ENCODE assay signal across 19 cellular contexts in the genomic region with DNA sequence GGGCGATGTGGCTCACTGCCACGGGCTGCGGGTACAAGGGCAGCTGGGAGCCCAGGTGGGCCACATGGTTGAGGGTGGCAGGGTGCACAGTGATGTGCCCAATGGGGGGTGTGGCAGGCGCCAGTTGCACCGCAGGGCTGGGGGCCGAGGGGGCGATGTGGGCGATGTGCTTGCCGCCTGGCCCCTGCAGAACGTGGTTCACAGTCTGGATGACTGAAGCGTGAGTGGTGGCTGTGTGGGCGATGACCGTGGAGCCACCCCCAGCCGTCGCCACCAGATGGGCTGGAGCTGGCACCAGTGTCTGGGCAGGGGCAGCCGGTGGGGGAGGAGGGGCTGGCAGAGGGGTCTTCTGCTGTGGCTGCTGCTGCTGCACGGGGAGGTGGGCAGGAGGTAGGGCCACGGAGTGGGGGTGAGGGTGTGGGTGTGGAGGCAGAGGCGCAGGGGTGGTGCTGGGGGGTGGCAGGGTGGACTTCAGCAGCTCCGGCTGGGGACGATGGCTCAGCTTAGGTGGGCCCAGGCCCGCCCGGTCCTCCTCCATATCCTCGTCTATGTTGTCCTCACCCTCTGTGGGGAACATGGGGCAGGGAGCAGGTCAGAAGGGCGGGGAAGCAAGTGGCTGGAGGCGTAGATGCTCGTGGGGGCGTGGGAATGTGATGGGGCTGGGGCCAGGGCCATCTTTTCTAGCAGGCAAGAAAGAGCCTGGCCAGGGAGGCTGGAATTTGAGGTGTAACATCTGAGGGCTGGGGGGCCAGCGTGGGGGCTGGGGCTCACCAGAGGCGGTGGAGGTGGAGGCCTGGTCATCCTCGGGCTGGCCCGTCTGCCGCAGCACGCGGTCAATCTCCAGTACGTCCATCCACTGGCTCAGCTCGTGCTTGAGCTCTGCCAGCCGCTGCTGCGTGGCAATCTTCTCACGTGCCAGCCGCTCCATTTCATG. TPM values are rescaled to one million over a fixed set of nuclear protein-coding genes. Genes with fewer than 3 reads are reported as not detected.
DNase-seq lines count a peak whose midpoint lies in the region; ATAC-seq and TF ChIP-seq lines count a peak whose summit lies in the region.
"Had no signal": no experiment of that assay in that cellular context is flagged by ENCODE, and none has a peak within 500 bp of the region (broad histone marks: within the 10 kb centered on the region; RNA-seq: fewer than 3 reads in every experiment).

No MANE protein-coding gene starts in this region.

- H3K27ac Mint-ChIP-seq in neural crest cell (ENCODE audit: unreplicated experiment) (no peak overlapping the region), type B pancreatic cell (peak overlapping the region; percentile 74)

- no peak for TF ChIP-seq EP300 in SK-N-SH (IDR thresholded peaks at IDR 0.05; ENCODE audit: borderline replicate concordance in 1 of 2, low read depth in 1 of 2, low read length in 1 of 2)

- CTCF ChIA-PET in SK-N-SH (lab: Yijun Ruan, JAX) = interaction anchor here (2.1 to 26.4 kb wide), 2 partner anchors 22 to 34 kb away, joined by 8 to 654 read pairs; a partner anchor contains a TSS

- peaks cover 15% of the 10 kb centered on the region; the same call in 1 of the 2 replicates for H4K20me1 ChIP-seq in SK-N-SH (ENCODE audit: insufficient read depth)

- no peak overlapping the region for H2AFZ ChIP-seq in SK-N-SH (ENCODE audit: low read depth)

- H3K27me3 ChIP-seq in SK-N-SH (ENCODE audit: insufficient read depth) = no peaks in the 10 kb centered on the region
- H3K27me3 ChIP-seq in effector memory CD4-positive, alpha-beta T cell (replicated peaks; ENCODE audit: control insufficient read depth, insufficient read depth, low read length, poor library complexity, severe bottlenecking) = no peaks in the 10 kb centered on the region
- H3K27me3 ChIP-seq: Peyer's patch had no signal

- H3K4me2 ChIP-seq in SK-N-SH = no peak overlapping the region

- no peak overlapping the region for H3K4me3 ChIP-seq in SK-N-SH (ENCODE audit: low read depth in 2 of 2, low read length in 1 of 2)
- no peak overlapping the region for H3K4me3 ChIP-seq in effector memory CD4-positive, alpha-beta T cell (ENCODE audit: insufficient read depth, low read depth, low read length, poor library complexity, severe bottlenecking)
- H3K4me3 ChIP-seq: Peyer's patch had no signal

- H3K27ac ChIP-seq in SK-N-SH (ENCODE audit: low read depth in 2 of 2, low read length in 1 of 2) = no peak overlapping the region
- peak overlapping the region; percentile 39 for H3K27ac ChIP-seq in cingulate gyrus (ENCODE audit: low read depth, low read length)
- no peak overlapping the region for H3K27ac ChIP-seq in effector memory CD4-positive, alpha-beta T cell (ENCODE audit: insufficient read depth, low read length, poor library complexity, severe bottlenecking)
- H3K27ac ChIP-seq: 22Rv1 had no signal

- H3K4me1 ChIP-seq in SK-N-SH (ENCODE audit: control insufficient read depth in 1 of 2, insufficient read depth in 2 of 2, low read depth in 1 of 2, low read length in 1 of 2) = peaks cover 0 to 47% of the 10 kb centered on the region in 2 experiments; a peak in 1 of 4 replicates
- peaks cover 13% of the 10 kb centered on the region for H3K4me1 ChIP-seq in effector memory CD4-positive, alpha-beta T cell (ENCODE audit: control insufficient read depth, insufficient read depth, low read length, poor library complexity, severe bottlenecking)
- H3K4me1 ChIP-seq: Caco-2 had no signal

- TF ChIP-seq CTCF in SK-N-SH (IDR thresholded peaks at IDR 0.05) (no peak), neural crest cell (conservative IDR thresholded peaks at IDR 0.05) (no peak), type B pancreatic cell (conservative IDR thresholded peaks at IDR 0.05) (no peak)

- DNase-seq in SK-N-SH (peak; percentile 19), neural crest cell (ENCODE audit: low read depth, low spot score) (no peak), type B pancreatic cell (ENCODE audit: extremely low spot score, unreplicated experiment) (no peak)
- DNase-seq in stimulated activated naive CD4-positive, alpha-beta T cell treated with Interleukin-2 at 50 U/mL for 16 hours (lab: John Stamatoyannopoulos, UW) = no peak
- DNase-seq in effector memory CD4-positive, alpha-beta T cell = no peak
- DNase-seq: Caco-2; CD4-positive, alpha-beta T cell; H9; KBM-7; NCI-H1105 treated with DMSO at 0.1 percent for 48 hours; NCI-H1694 treated with DMSO at 0.1 percent for 48 hours; NCI-H748 treated with DMSO at 0.1 percent for 48 hours; NK-92 treated with Interleukin-12 subunit alpha and Interleukin-12 subunit beta, amount 100 ng/mL, for 24 hours had no signal

- TF ChIP-seq RAD21 in SK-N-SH (IDR thresholded peaks at IDR 0.05; ENCODE audit: low read length) = no peak

- H3K4me3 Mint-ChIP-seq in neural crest cell (peak overlapping the region; percentile 34), type B pancreatic cell (no peak overlapping the region)
- H3K4me3 Mint-ChIP-seq: H9 had no signal

- 96% methylated on average over 16 of the region's 41 CpGs for WGBS in SK-N-SH (ENCODE audit: low lambda C conversion rate)

- H3K9me3 Mint-ChIP-seq in neural crest cell (no peaks in the 10 kb centered on the region), type B pancreatic cell (no peaks in the 10 kb centered on the region)
- H3K9me3 Mint-ChIP-seq: CD4-positive, alpha-beta T cell; H9 had no signal

- peaks cover 25% of the 10 kb centered on the region for H3K79me2 ChIP-seq in SK-N-SH (ENCODE audit: insufficient read depth)

- H3K36me3 Mint-ChIP-seq in neural crest cell (ENCODE audit: low read depth) = peaks cover 7% of the 10 kb centered on the region
- peaks cover 3% of the 10 kb centered on the region for H3K36me3 Mint-ChIP-seq in type B pancreatic cell

- H3F3A ChIP-seq in SK-N-SH (replicated peaks; ENCODE audit: insufficient read depth) = peaks cover 10% of the 10 kb centered on the region

- ATAC-seq in SK-N-SH treated with all-trans-retinoic acid at 6 μM for 48 hours = no peak
- ATAC-seq in HG02610 (IDR thresholded peaks at IDR 0.05; ENCODE audit: unreplicated experiment) = no peak
- ATAC-seq: Right ventricle myocardium inferior had no signal

- no peaks in the 10 kb centered on the region for H3K9me2 ChIP-seq in SK-N-SH

- POLR2A ChIA-PET in SK-N-SH (lab: Yijun Ruan, JAX) = interaction anchor here (0.6 to 0.9 kb wide), 2 partner anchors 25 to 29 kb away, joined by 3 read pairs; no protein-coding TSS in a partner anchor

- H3K9me3 ChIP-seq in SK-N-SH = no peaks in the 10 kb centered on the region
- no peaks in the 10 kb centered on the region for H3K9me3 ChIP-seq in effector memory CD4-positive, alpha-beta T cell (ENCODE audit: control insufficient read depth, low read length)
- H3K9me3 ChIP-seq: Caco-2, Peyer's patch had no signal

- H3K27me3 Mint-ChIP-seq in neural crest cell (ENCODE audit: low read depth) (peaks cover 7% of the 10 kb centered on the region), type B pancreatic cell (no peaks in the 10 kb centered on the region)
- H3K27me3 Mint-ChIP-seq: CD4-positive, alpha-beta T cell had no signal

- H3K4me1 Mint-ChIP-seq in neural crest cell (peaks cover 65% of the 10 kb centered on the region), type B pancreatic cell (ENCODE audit: unreplicated experiment) (peaks cover 46% of the 10 kb centered on the region)

- H3K9ac ChIP-seq in SK-N-SH = no peak overlapping the region

- H3K36me3 ChIP-seq in SK-N-SH (replicated peaks in 1 of 2; ENCODE audit: control insufficient read depth in 1 of 2, insufficient read depth in 2 of 2, low read length in 1 of 2) = peaks cover 10 to 18% of the 10 kb centered on the region in 2 experiments
- peaks cover 12% of the 10 kb centered on the region for H3K36me3 ChIP-seq in effector memory CD4-positive, alpha-beta T cell (ENCODE audit: control insufficient read depth, insufficient read depth, low read length)

TF ChIP-seq in SK-N-SH, 30 proteins besides CTCF, POLR2A, EP300 and RAD21 (continues in another document):
- no peak for TF ChIP-seq FOXJ3 (CRISPR knock-in tag; IDR thresholded peaks at IDR 0.05)
- no peak for TF ChIP-seq JUND (IDR thresholded peaks at IDR 0.05)
- TF ChIP-seq TAF1 (IDR thresholded peaks at IDR 0.05; ENCODE audit: borderline replicate concordance, low read depth, low read length) = no peak
- no peak for TF ChIP-seq ELF1 (IDR thresholded peaks at IDR 0.05)
- TF ChIP-seq SMC3 (IDR thresholded peaks at IDR 0.05; ENCODE audit: low read depth, low read length) = no peak
- TF ChIP-seq CHD2 (IDR thresholded peaks at IDR 0.05; ENCODE audit: low read length, partially characterized antibody) = no peak

TF ChIP-seq in SK-N-SH treated with all-trans-retinoic acid at 6 μM for 48 hours, 23 proteins besides CTCF, POLR2A, EP300 and RAD21 (continues in another document):
- no peak for TF ChIP-seq BACH2 (CRISPR knock-in tag; IDR thresholded peaks at IDR 0.05; ENCODE audit: borderline replicate concordance)
- no peak for TF ChIP-seq ZFP30 (CRISPR knock-in tag; IDR thresholded peaks at IDR 0.05)
- TF ChIP-seq, protein P1, sequence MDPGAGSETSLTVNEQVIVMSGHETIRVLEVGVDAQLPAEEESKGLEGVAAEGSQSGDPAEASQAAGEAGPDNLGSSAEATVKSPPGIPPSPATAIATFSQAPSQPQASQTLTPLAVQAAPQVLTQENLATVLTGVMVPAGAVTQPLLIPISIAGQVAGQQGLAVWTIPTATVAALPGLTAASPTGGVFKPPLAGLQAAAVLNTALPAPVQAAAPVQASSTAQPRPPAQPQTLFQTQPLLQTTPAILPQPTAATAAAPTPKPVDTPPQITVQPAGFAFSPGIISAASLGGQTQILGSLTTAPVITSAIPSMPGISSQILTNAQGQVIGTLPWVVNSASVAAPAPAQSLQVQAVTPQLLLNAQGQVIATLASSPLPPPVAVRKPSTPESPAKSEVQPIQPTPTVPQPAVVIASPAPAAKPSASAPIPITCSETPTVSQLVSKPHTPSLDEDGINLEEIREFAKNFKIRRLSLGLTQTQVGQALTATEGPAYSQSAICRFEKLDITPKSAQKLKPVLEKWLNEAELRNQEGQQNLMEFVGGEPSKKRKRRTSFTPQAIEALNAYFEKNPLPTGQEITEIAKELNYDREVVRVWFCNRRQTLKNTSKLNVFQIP (CRISPR knock-in tag; IDR thresholded peaks at IDR 0.05; ENCODE audit: borderline replicate concordance, low read depth) = no peak
- TF ChIP-seq ZFP3 (CRISPR knock-in tag; IDR thresholded peaks at IDR 0.05) = no peak

RNA-seq across cellular contexts. Expression of a gene that starts 13.5 kb away (rescaled TPM):
- 7.1 and 7.4 TPM in 2 replicates for polyA plus RNA-seq in SK-N-SH (2012; rRNA removed)
- polyA plus RNA-seq in SK-N-SH (2012; cell fraction: cytosol; rRNA removed) = 3.2 and 4.4 TPM in 2 replicates
- 50.2 and 76.3 TPM in 2 replicates for polyA plus RNA-seq in SK-N-SH (2012; cell fraction: nucleus; rRNA removed)
- total RNA-seq in neural crest cell (24.7 and 26.9 TPM in 2 replicates), type B pancreatic cell (ENCODE audit: low replicate concordance) (26.9 and 32.9 TPM in 2 replicates)

RNA-seq across cellular contexts. Expression of a gene that starts 50.1 kb away (rescaled TPM):
- 85.9 and 98.6 TPM in 2 replicates for polyA plus RNA-seq in SK-N-SH (2012; rRNA removed)
- polyA plus RNA-seq in SK-N-SH (2012; cell fraction: cytosol; rRNA removed) = 18.0 and 30.4 TPM in 2 replicates
- polyA plus RNA-seq in SK-N-SH (2012; cell fraction: nucleus; rRNA removed) = 605 and 826 TPM in 2 replicates
- total RNA-seq in neural crest cell = 92.1 and 102 TPM in 2 replicates
- total RNA-seq in type B pancreatic cell (ENCODE audit: low replicate concordance) = 64.1 and 74.3 TPM in 2 replicates

RNA-seq across cellular contexts. Expression of a gene that starts 51.1 kb away (rescaled TPM):
- 26.7 and 29.0 TPM in 2 replicates for polyA plus RNA-seq in SK-N-SH (2012; rRNA removed)
- polyA plus RNA-seq in SK-N-SH (2012; cell fraction: cytosol; rRNA removed) = 26.0 and 27.0 TPM in 2 replicates
- polyA plus RNA-seq in SK-N-SH (2012; cell fraction: nucleus; rRNA removed) = 38.2 and 50.3 TPM in 2 replicates
- total RNA-seq in neural crest cell (50.2 and 50.5 TPM in 2 replicates), type B pancreatic cell (ENCODE audit: low replicate concordance) (37.8 and 40.3 TPM in 2 replicates)
